8 cellular contexts compared by ENCODE assay signal in the genomic region with DNA sequence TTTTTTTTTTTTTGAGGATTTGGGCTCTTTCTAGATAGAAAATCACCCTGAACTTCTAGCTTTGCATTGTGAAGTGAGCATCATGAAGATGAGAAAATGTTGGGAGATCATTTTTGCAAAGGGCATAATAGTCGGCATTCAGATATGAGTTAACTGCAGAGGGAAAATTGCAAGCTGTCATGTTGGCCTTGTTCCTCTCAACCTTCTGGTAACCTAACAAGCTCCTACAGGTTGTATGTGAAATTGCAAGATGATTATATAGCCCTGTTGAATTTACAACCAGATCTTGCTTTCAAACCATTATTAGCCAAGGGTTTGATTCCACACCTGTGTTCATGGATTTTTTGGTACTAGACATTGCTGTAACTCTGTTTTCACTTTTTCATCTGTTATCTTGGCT. TPM values are rescaled to one million over a fixed set of nuclear protein-coding genes. Genes with fewer than 3 reads are reported as not detected.
DNase-seq lines count a peak whose midpoint lies in the region; ATAC-seq, FAIRE-seq and TF ChIP-seq lines count a peak whose summit lies in the region.

No MANE protein-coding gene starts in this region.

- peak overlapping the region; percentile 67; the same call in 1 of the 2 replicates for H3K4me3 ChIP-seq in BE2C (ENCODE audit: low read depth, low read length)
- H3K4me3 ChIP-seq in retinal pigment epithelial cell (ENCODE audit: low read length) = no peak overlapping the region

- H3K27me3 Mint-ChIP-seq in endothelial cell (ENCODE audit: unreplicated experiment) = peaks cover 13% of the 10 kb centered on the region

- FAIRE-seq in GM12892 (lab: Jason Lieb, UNC) = peak; percentile 33

- peak overlapping the region; percentile 96 for H3K4me3 Mint-ChIP-seq in endothelial cell (ENCODE audit: unreplicated experiment)

- H3K27me3 ChIP-seq in BE2C = no peaks in the 10 kb centered on the region

- H3K36me3 Mint-ChIP-seq in endothelial cell (ENCODE audit: low read depth, unreplicated experiment) = peaks cover 14% of the 10 kb centered on the region

- no peaks in the 10 kb centered on the region for H3K9me3 Mint-ChIP-seq in endothelial cell (ENCODE audit: unreplicated experiment)

- H3K9me3 ChIP-seq in BE2C = no peaks in the 10 kb centered on the region

- DNase-seq in BE2C = no peak
- no peak for DNase-seq in GM12892 (ENCODE audit: insufficient read length)
- DNase-seq in RKO (ENCODE audit: low spot score) = peak; percentile 85
- DNase-seq in endothelial cell (ENCODE audit: low spot score) = no peak
- no peak for DNase-seq in retinal pigment epithelial cell (ENCODE audit: low read depth)

- ATAC-seq in HG02588 (IDR thresholded peaks at IDR 0.05; ENCODE audit: unreplicated experiment) = no peak
- no peak for ATAC-seq in HG02759 (IDR thresholded peaks at IDR 0.05; ENCODE audit: unreplicated experiment)
- ATAC-seq in GM21619 (IDR thresholded peaks at IDR 0.05; ENCODE audit: unreplicated experiment) = no peak

- H3K27ac Mint-ChIP-seq in endothelial cell (ENCODE audit: unreplicated experiment) = peak overlapping the region; percentile 80

- no peaks in the 10 kb centered on the region for H3K4me1 ChIP-seq in BE2C

- peaks cover 24% of the 10 kb centered on the region for H3K4me1 Mint-ChIP-seq in endothelial cell (ENCODE audit: unreplicated experiment)

- H3K36me3 ChIP-seq in BE2C = peaks cover 14% of the 10 kb centered on the region

- no peak for TF ChIP-seq POLR2A in GM12892 (IDR thresholded peaks at IDR 0.05; ENCODE audit: low read depth, low read length)

- TF ChIP-seq CTCF in BE2C (IDR thresholded peaks at IDR 0.05; ENCODE audit: low read depth, low read length) (peak; percentile 39), endothelial cell (IDR thresholded peaks at IDR 0.05; ENCODE audit: unreplicated experiment) (peak; percentile 56), retinal pigment epithelial cell (conservative IDR thresholded peaks at IDR 0.05; ENCODE audit: low read depth, low read length) (peak; percentile 58)

RNA-seq across cellular contexts. Expression of gene ELOA, which starts 2.2 kb away (rescaled TPM):
- polyA plus RNA-seq in BE2C (2012; ENCODE audit: insufficient read depth, insufficient read length, low read depth) = 22.1 TPM
- 21.8 TPM for polyA plus RNA-seq in GM12892 (2012; ENCODE audit: missing spikeins)
- total RNA-seq in endothelial cell (ENCODE audit: unreplicated experiment) = 54.4 TPM

RNA-seq across cellular contexts. Expression of gene PITHD1, which starts 32.7 kb away (rescaled TPM):
- 34.7 TPM for polyA plus RNA-seq in BE2C (2012; ENCODE audit: insufficient read depth, insufficient read length, low read depth)
- polyA plus RNA-seq in GM12892 (2012; ENCODE audit: missing spikeins) = 64.0 TPM
- 35.4 TPM for total RNA-seq in endothelial cell (ENCODE audit: unreplicated experiment)

RNA-seq across cellular contexts. Expression of gene LYPLA2, which starts 45.4 kb away (rescaled TPM):
- 104 TPM for polyA plus RNA-seq in BE2C (2012; ENCODE audit: insufficient read depth, insufficient read length, low read depth)
- 32.1 TPM for polyA plus RNA-seq in GM12892 (2012; ENCODE audit: missing spikeins)
- 138 TPM for total RNA-seq in endothelial cell (ENCODE audit: unreplicated experiment)

RNA-seq across cellular contexts. Expression of gene RPL11, which starts 53.9 kb away (rescaled TPM):
- 773 TPM for polyA plus RNA-seq in BE2C (2012; ENCODE audit: insufficient read depth, insufficient read length, low read depth)
- polyA plus RNA-seq in GM12892 (2012; ENCODE audit: missing spikeins) = 7,014 TPM
- 1,285 TPM for total RNA-seq in endothelial cell (ENCODE audit: unreplicated experiment)

RNA-seq across cellular contexts. Expression of gene GALE, which starts 55.0 kb away (rescaled TPM):
- 13.7 TPM for polyA plus RNA-seq in BE2C (2012; ENCODE audit: insufficient read depth, insufficient read length, low read depth)
- polyA plus RNA-seq in GM12892 (2012; ENCODE audit: missing spikeins) = 35.2 TPM
- total RNA-seq in endothelial cell (ENCODE audit: unreplicated experiment) = 33.9 TPM
